Comparison of ENCODE assay signal across 8 cellular contexts in the genomic region with DNA sequence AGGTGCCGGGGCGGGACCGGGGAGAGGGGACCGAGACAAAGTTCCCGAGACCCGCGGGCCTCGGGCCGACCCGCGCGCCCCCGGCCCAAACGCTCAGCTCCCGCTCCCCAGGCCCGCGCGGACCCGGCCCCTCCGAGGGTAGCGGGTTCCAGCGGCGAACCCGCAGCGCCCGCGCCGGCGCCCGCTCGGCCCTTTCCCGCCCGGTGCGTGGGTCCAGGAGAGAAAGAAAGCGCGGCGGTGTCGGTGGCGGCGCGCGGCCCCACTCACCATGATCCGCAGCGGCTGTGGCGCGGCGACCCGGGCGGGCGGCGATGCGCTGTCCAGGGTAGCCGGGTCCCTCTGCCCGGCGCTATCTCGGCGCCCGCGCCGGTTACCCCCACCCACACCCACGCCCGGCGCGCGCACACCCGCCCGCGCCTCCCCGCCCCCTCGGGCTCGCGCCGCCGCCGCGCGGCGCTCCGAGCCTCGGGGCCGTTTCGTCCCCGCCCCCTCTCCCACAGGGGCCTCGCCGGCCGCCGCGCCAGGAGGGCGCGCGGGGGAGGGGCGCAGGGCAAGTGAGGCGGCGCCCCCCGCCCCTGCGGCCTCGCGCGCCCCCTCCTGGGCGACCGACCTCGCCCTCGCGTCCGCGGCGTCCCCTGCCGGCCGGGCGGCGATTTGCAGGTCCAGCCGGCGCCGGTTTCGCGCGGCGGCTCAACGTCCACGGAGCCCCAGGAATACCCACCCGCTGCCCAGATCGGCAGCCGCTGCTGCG. TPM values are rescaled to one million over a fixed set of nuclear protein-coding genes. Genes with fewer than 3 reads are reported as not detected.
DNase-seq lines count a peak whose midpoint lies in the region; ATAC-seq and TF ChIP-seq lines count a peak whose summit lies in the region.

A gene with protein sequence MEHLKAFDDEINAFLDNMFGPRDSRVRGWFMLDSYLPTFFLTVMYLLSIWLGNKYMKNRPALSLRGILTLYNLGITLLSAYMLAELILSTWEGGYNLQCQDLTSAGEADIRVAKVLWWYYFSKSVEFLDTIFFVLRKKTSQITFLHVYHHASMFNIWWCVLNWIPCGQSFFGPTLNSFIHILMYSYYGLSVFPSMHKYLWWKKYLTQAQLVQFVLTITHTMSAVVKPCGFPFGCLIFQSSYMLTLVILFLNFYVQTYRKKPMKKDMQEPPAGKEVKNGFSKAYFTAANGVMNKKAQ (minus strand): TSS at position 345 of the 751 bp plus-strand sequence. CDS start 75 bp downstream, at position 270.

- TF ChIP-seq CTCF in 22Rv1 (IDR thresholded peaks at IDR 0.05) (peak; percentile 100), GM10266 (IDR thresholded peaks at IDR 0.05; ENCODE audit: control insufficient read depth, insufficient read depth, low read depth, missing control alignments) (peak; percentile 65), fibroblast of the aortic adventitia (IDR thresholded peaks at IDR 0.05; ENCODE audit: insufficient read depth, low read length) (peak; percentile 28), omental fat pad (IDR thresholded peaks at IDR 0.05) (peak in 1 of 3 donors; percentile 43)

- ATAC-seq in omental fat pad (ENCODE audit: low FRiP score) (peak; percentile 53), GM19395 (IDR thresholded peaks at IDR 0.05; ENCODE audit: unreplicated experiment) (no peak)

- DNase-seq in GM10266 (ENCODE audit: extremely low spot score) (peak; percentile 64), HuH-7 (ENCODE audit: low spot score) (peak; percentile 69), fibroblast of the aortic adventitia (ENCODE audit: low read depth) (peak; percentile 12), omental fat pad (ENCODE audit: low spot score) (no peak), DMS79 treated with DMSO at 0.1 percent for 48 hours (lab: John Stamatoyannopoulos, UW) (no peak)
- DNase-seq in activated CD8-positive, alpha-beta memory T cell treated with anti-CD3 and anti-CD28 coated beads, Interleukin-2, amount 50 U/mL, for 4 hours = peak; percentile 16

- peak within 1 kb of the TSS; percentile 46 for H3K4me3 ChIP-seq in fibroblast of the aortic adventitia (ENCODE audit: low read depth, low read length)

- no peak within 1 kb of the TSS for H3K27ac ChIP-seq in 22Rv1

RNA-seq across cellular contexts. Expression of the gene that starts here (rescaled TPM):
- 0.16 and 0.18 TPM in 2 replicates for total RNA-seq in fibroblast of the aortic adventitia (ENCODE audit: low replicate concordance)
- total RNA-seq in omental fat pad = 1 to 10 TPM in 1 of 4 donors, under 1 TPM in 3; 0.13 to 1.3 (median 0.63) TPM

Comparison
In these comparisons a context has a peak if more than half of its experiments do, and no peak if none do; other contexts are left out.
1. Peak in DNase-seq and H3K4me3 ChIP-seq in fibroblast of the aortic adventitia; RNA of the gene not detected or under 1 TPM.
2. DNase-seq: peak in GM10266 (single experiment), HuH-7 (single experiment) and activated CD8-positive, alpha-beta memory T cell treated with anti-CD3 and anti-CD28 coated beads, Interleukin-2, amount 50 U/mL, for 4 hours (single experiment); none in omental fat pad (single experiment) and DMS79 treated with DMSO at 0.1 percent for 48 hours (single experiment).